In the genomic region with DNA sequence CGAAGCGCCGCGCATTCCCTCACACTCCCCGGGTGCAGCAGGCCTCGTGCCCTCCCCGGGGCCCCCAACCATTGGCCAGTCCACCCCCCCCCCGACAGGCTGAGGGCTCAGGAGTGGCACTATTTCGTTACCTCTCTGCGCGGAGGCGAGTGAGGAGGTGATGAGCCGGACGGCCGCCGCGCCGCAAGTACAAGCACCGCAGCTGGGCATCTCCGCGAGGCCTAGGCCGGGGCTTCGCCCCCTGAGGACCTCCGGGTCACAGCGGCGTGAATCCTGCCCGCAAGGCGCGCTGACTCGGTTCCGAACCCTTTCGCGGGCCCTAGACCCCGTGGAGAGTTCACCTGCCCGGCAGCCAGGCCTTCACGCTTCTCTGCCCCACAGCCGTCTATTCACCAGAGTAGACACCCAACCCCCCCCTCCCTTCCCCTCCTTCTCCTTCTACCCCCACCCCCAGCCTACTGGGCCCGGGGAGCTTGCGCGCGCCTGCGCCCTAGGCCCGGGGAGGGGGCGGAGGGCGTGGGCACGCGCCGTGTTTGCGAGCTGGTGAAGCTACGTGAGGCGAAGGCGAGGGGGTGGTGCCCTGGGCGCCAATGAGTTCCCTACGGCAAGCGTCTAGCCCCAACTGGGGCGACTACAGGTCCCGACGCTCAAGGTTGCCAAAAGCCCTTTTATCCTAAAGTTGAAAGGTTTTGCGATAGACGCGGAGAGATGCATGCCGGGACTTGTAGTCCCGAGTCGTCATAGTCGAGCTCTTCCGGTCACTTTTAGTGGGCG, we compare ENCODE assay signal across 8 cellular contexts. TPM values are rescaled to one million over a fixed set of nuclear protein-coding genes. Genes with fewer than 3 reads are reported as not detected.
A peak's percentile ranks its signal among the peaks of the same experiment; 100 is the strongest.
DNase-seq lines count a peak whose midpoint lies in the region; ATAC-seq and TF ChIP-seq lines count a peak whose summit lies in the region.

A gene (minus strand): TSS at position 399 of the 774 bp plus-strand sequence. CDS start 189 bp downstream, at position 210.

- TF ChIP-seq CTCF in GM20000 (IDR thresholded peaks at IDR 0.05; ENCODE audit: extremely low read depth, missing control alignments) (no peak), lung (IDR thresholded peaks at IDR 0.05; ENCODE audit: control extremely low read depth, extremely low read depth) (no peak)

- 0% methylated on average over 59 to 67 of the region's 67 CpGs for WGBS in lung, 2 donors

- H3K4me1 ChIP-seq in lung (ENCODE audit: control insufficient read depth in 2 of 2, insufficient read depth in 2 of 2, low read length in 2 of 2): peaks cover 3 to 5% of the 10 kb centered on the region in 2 donors

- peak; percentile 87 for DNase-seq in CMK (ENCODE audit: low read depth)
- peak; percentile 93 for DNase-seq in GM20000 (ENCODE audit: low spot score)
- peak; percentile 95 for DNase-seq in HT-29 (ENCODE audit: low spot score)
- peak; percentile 91 for DNase-seq in NK-92 treated with Interleukin-12 subunit alpha and Interleukin-12 subunit beta, amount 100 ng/mL, for 24 hours (lab: John Stamatoyannopoulos, UW)
- DNase-seq in activated CD8-positive, alpha-beta memory T cell treated with anti-CD3 and anti-CD28 coated beads for 24 hours: peak; percentile 91
- peak; percentile 87 for DNase-seq in effector CD8-positive, alpha-beta T cell (lab: John Stamatoyannopoulos, UW)
- peak; percentile 92 for DNase-seq in lung (ENCODE audit: low spot score)
- DNase-seq in stimulated activated CD4-positive, alpha-beta T cell treated with anti-CD3 and anti-CD28 coated beads, TNF-alpha, amount 100 ng/mL, for 24 hours (ENCODE audit: low read depth in 3 of 3): peak; percentile 75 to 86 (median 82)

- ATAC-seq in lung (ENCODE audit: insufficient read depth, low FRiP score): peak; percentile 96

- H3K27me3 ChIP-seq in lung (ENCODE audit: control insufficient read depth, insufficient read depth): no peaks in the 10 kb centered on the region

- no peaks in the 10 kb centered on the region for H3K9me3 ChIP-seq in lung (ENCODE audit: control insufficient read depth in 2 of 2, insufficient read depth in 1 of 2, low read length in 1 of 2)

- peak within 1 kb of the TSS; percentile 93 for H3K4me3 ChIP-seq in lung

- peaks cover 0 to 4% of the 10 kb centered on the region in 2 donors for H3K36me3 ChIP-seq in lung (ENCODE audit: control insufficient read depth in 2 of 2, insufficient read depth in 2 of 2, low read length in 2 of 2)

- peak within 1 kb of the TSS; percentile 97 to 98 for H3K27ac ChIP-seq in lung (ENCODE audit: low read depth in 1 of 2, low read length in 1 of 2)

RNA-seq across cellular contexts. Expression of the gene that starts here (rescaled TPM):
- total RNA-seq in HT-29 (2014; rRNA removed; shearing (Covaris generic)): 24.5 and 31.4 TPM in 2 replicates
- total RNA-seq in lung: 10 to 100 TPM; 43.1 to 93.6 TPM
- polyA plus RNA-seq in lung: 10 to 100 TPM; 11.2 to 19.6 TPM

Comparison
In these comparisons a context has a peak if more than half of its experiments do, and no peak if none do; other contexts are left out.
1. Peak in every context shown above with its lines: DNase-seq, ATAC-seq, H3K4me3 ChIP-seq and H3K27ac ChIP-seq.